Comparison of ENCODE assay signal across 33 cellular contexts in the genomic region with DNA sequence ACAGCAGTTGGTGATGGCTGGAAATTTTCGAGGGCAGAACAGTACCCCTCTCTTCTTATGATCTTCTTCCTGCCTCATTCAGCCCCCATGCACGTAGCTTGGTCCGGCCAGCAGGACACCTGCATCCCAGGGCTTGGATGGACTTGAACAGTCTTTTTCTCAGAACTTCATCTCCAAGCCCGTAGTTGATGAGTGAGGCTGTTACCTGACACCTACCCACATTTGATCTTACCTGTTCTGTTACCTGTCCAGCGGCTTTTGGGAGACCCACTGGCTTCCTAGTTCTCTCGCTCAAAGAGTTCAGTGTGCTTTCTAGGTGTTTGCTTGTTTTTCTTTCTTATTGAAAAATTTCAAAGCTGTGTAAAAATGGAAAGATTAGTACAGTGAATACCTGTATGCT.
"Had no signal": no experiment of that assay in that cellular context is flagged by ENCODE, and none has a peak within 500 bp of the region (broad histone marks: within the 10 kb centered on the region; RNA-seq: fewer than 3 reads in every experiment).

No MANE protein-coding gene starts in this region.

- H3K27ac Mint-ChIP-seq: activated B cell treated with CpG ODN at 0.5 μM for 24 hours; activated CD4-positive, alpha-beta T cell treated with anti-CD3 and anti-CD28 coated beads for 36 hours; activated naive CD8-positive, alpha-beta T cell; activated T-cell treated with anti-CD3 and anti-CD28 coated beads, Interleukin-2, amount 50 U/mL, for 24 hours; activated T-helper 2 cell treated with anti-CD3 and anti-CD28 coated beads, Interferon-gamma antibody, Interleukin-2, Interleukin-4, amounts not matched to agents 10 μg/mL and 5 μg/mL and 100 μg/mL, durations not matched to agents 14 hours and 24 hours and 36 hours; effector memory CD8-positive, alpha-beta T cell; memory B cell; nephron; stimulated activated memory B cell treated with anti-CD40 and anti-IgM and Interleukin-4, amounts not matched to agents 10 μg/mL and 1 μg/mL and 100 μg/mL, for 72 hours had no signal

- ATAC-seq: activated CD4-positive, alpha-beta T cell treated with anti-CD3 and anti-CD28 coated beads for 36 hours; effector memory CD8-positive, alpha-beta T cell; gastrocnemius medialis; left cardiac atrium; right lobe of liver; stimulated activated memory B cell treated with anti-CD40 and anti-IgM and Interleukin-4, amounts not matched to agents 10 μg/mL and 1 μg/mL and 100 μg/mL, for 72 hours had no signal

- H3K4me1 ChIP-seq: adrenal gland, ascending aorta, colonic mucosa, esophagus squamous epithelium, stomach, suprapubic skin, tibial nerve, uterus had no signal

- H3K36me3 Mint-ChIP-seq: activated naive CD8-positive, alpha-beta T cell had no signal

- H3K9me3 Mint-ChIP-seq: activated B cell treated with CpG ODN at 0.5 μM for 24 hours; activated T-cell treated with anti-CD3 and anti-CD28 coated beads, Interleukin-2, amount 50 U/mL, for 24 hours; activated T-helper 2 cell treated with anti-CD3 and anti-CD28 coated beads, Interferon-gamma antibody, Interleukin-2, Interleukin-4, amounts not matched to agents 10 μg/mL and 5 μg/mL and 100 μg/mL, durations not matched to agents 14 hours and 24 hours and 36 hours; central memory CD8-positive, alpha-beta T cell; effector memory CD8-positive, alpha-beta T cell; memory B cell; nephron; stimulated activated memory B cell treated with anti-CD40 and anti-IgM and Interleukin-4, amounts not matched to agents 10 μg/mL and 1 μg/mL and 100 μg/mL, for 72 hours had no signal

- H3K9me3 ChIP-seq: adrenal gland, ascending aorta, colonic mucosa, esophagus squamous epithelium, gastrocnemius medialis, right lobe of liver, stomach, suprapubic skin, tibial nerve, uterus had no signal

- H3K27me3 ChIP-seq: adrenal gland, ascending aorta, brain microvascular endothelial cell, colonic mucosa, dorsolateral prefrontal cortex, esophagus squamous epithelium, gastrocnemius medialis, right lobe of liver, stomach, suprapubic skin, tibial nerve, uterus had no signal

- H3K27ac ChIP-seq: adrenal gland, ascending aorta, brain microvascular endothelial cell, colonic mucosa, esophagus squamous epithelium, gastrocnemius medialis, right lobe of liver, skin epidermis, stomach, suprapubic skin, tibial nerve, uterus had no signal

- H3K27me3 Mint-ChIP-seq: activated B cell treated with CpG ODN at 0.5 μM for 24 hours; activated CD4-positive, alpha-beta T cell treated with anti-CD3 and anti-CD28 coated beads for 36 hours; activated naive CD8-positive, alpha-beta T cell; activated T-cell treated with anti-CD3 and anti-CD28 coated beads, Interleukin-2, amount 50 U/mL, for 24 hours; central memory CD8-positive, alpha-beta T cell; effector memory CD8-positive, alpha-beta T cell; memory B cell; stimulated activated memory B cell treated with anti-CD40 and anti-IgM and Interleukin-4, amounts not matched to agents 10 μg/mL and 1 μg/mL and 100 μg/mL, for 72 hours had no signal

- H3K36me3 ChIP-seq: adrenal gland, brain microvascular endothelial cell, colonic mucosa, gastrocnemius medialis, uterus had no signal

- H3K4me3 ChIP-seq: adrenal gland, ascending aorta, colonic mucosa, dorsolateral prefrontal cortex, esophagus squamous epithelium, gastrocnemius medialis, right lobe of liver, skin epidermis, stomach, suprapubic skin, tibial nerve, uterus had no signal

- H3K4me3 Mint-ChIP-seq: activated B cell treated with CpG ODN at 0.5 μM for 24 hours; activated CD4-positive, alpha-beta T cell treated with anti-CD3 and anti-CD28 coated beads for 36 hours; activated naive CD8-positive, alpha-beta T cell; activated T-cell treated with anti-CD3 and anti-CD28 coated beads, Interleukin-2, amount 50 U/mL, for 24 hours; central memory CD8-positive, alpha-beta T cell; effector memory CD8-positive, alpha-beta T cell; memory B cell; nephron; stimulated activated memory B cell treated with anti-CD40 and anti-IgM and Interleukin-4, amounts not matched to agents 10 μg/mL and 1 μg/mL and 100 μg/mL, for 72 hours had no signal

- DNase-seq: activated B cell treated with CpG ODN at 0.5 μM for 24 hours; activated CD4-positive, alpha-beta T cell treated with anti-CD3 and anti-CD28 coated beads for 36 hours; activated CD4-positive, alpha-beta T cell treated with anti-CD3 and anti-CD28 coated beads, Interleukin-2, amount 50 U/mL, for 4 hours; activated CD8-positive, alpha-beta memory T cell treated with anti-CD3 and anti-CD28 coated beads for 24 hours; activated CD8-positive, alpha-beta memory T cell treated with anti-CD3 and anti-CD28 coated beads, Interleukin-2, amount 50 U/mL, for 4 hours; activated naive CD4-positive, alpha-beta T cell; activated T-cell treated with anti-CD3 and anti-CD28 coated beads, Interleukin-2, amount 50 U/mL, for 24 hours; adrenal gland; brain microvascular endothelial cell; colonic mucosa; effector memory CD8-positive, alpha-beta T cell; esophagus squamous epithelium; gastrocnemius medialis; head of caudate nucleus; hypothalamus; left cardiac atrium; nucleus accumbens; stimulated activated CD4-positive, alpha-beta T cell treated with anti-CD3 and anti-CD28 coated beads, Interleukin-15, amount 100 ng/mL, for 24 hours; stomach; T1000; uterus had no signal
